Comparison of ENCODE assay signal across 15 cellular contexts in the genomic region with DNA sequence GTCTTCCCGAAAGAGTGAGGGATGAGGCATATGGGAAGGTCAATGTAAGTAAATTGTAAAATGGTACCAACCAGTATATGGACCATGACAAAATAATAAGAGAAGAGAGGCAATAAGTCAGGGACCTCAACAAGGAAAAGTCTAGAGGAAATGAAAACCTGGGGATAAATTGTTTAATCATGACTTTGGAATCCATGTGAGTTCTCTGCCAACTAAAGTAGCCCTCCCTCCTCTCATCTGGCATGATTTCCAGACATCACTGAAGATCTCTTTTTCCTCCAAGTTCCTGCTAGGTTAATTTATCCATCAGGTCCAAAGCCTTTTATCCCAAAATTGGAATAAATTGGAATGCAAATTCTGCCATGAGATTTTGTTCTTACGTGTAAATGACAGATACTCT.
DNase-seq lines count a peak whose midpoint lies in the region; TF ChIP-seq lines count a peak whose summit lies in the region.
"Had no signal": no experiment of that assay in that cellular context is flagged by ENCODE, and none has a peak within 500 bp of the region (broad histone marks: within the 10 kb centered on the region; RNA-seq: fewer than 3 reads in every experiment).

No MANE protein-coding gene starts in this region.

- H3K27me3 ChIP-seq in brain microvascular endothelial cell (replicated peaks) = no peaks in the 10 kb centered on the region
- H3K27me3 ChIP-seq: MG63 had no signal

- in situ Hi-C loops in brain microvascular endothelial cell (cut with HindIII; ENCODE audit: low pct_ligation_motif_present, low sequenced_read_pairs) = no loop called here

- TF ChIP-seq POLR2A in erythroblast (IDR thresholded peaks at IDR 0.05; ENCODE audit: low read length) = no peak

- no peak overlapping the region for H3K27ac ChIP-seq in brain microvascular endothelial cell

- no peak for TF ChIP-seq CTCF in brain microvascular endothelial cell (IDR thresholded peaks at IDR 0.05; ENCODE audit: low read depth, low read length, missing control alignments)
- no peak for TF ChIP-seq CTCF in fibroblast of pulmonary artery (IDR thresholded peaks at IDR 0.05; ENCODE audit: low read length, missing control alignments)

- H3K4me3 ChIP-seq in brain microvascular endothelial cell (ENCODE audit: low read depth, low read length) = no peak overlapping the region
- H3K4me3 ChIP-seq in fibroblast of pulmonary artery (replicated peaks; ENCODE audit: low read depth, low read length) = no peak overlapping the region
- H3K4me3 ChIP-seq: MG63 had no signal

- no peaks in the 10 kb centered on the region for H3K36me3 ChIP-seq in brain microvascular endothelial cell (replicated peaks)
- H3K36me3 ChIP-seq: MG63 had no signal

- peak; percentile 68 for DNase-seq in A172 (ENCODE audit: low spot score)
- peak; percentile 83 for DNase-seq in NCI-H446 treated with DMSO at 0.1 percent for 48 hours (lab: John Stamatoyannopoulos, UW)
- DNase-seq in brain microvascular endothelial cell = peak; percentile 10
- DNase-seq in fibroblast of pulmonary artery (ENCODE audit: low read depth) = peak; percentile 16
- DNase-seq in DMS53 (lab: John Stamatoyannopoulos, UW) = no peak
- DNase-seq in erythroblast (lab: John Stamatoyannopoulos, UW) = no peak
- no peak for DNase-seq in NK-92 (lab: John Stamatoyannopoulos, UW; ENCODE audit: unreplicated experiment)
- DNase-seq in NOMO-1 (lab: John Stamatoyannopoulos, UW; ENCODE audit: unreplicated experiment in 2 of 2) = no peak
- DNase-seq: C1 segment of cervical spinal cord, MG63, NCI-H1092, NCI-H146, NCI-H2081 treated with DMSO at 0.1 percent for 48 hours, NCI-H524, SIG-M5 had no signal

Comparison
In these comparisons a context has a peak if more than half of its experiments do, and no peak if none do; other contexts are left out.
1. DNase-seq: peak in A172 (single experiment), NCI-H446 treated with DMSO at 0.1 percent for 48 hours (single experiment), brain microvascular endothelial cell (single experiment) and fibroblast of pulmonary artery (single experiment); none in DMS53 (single experiment), erythroblast (0 of 2), NK-92 (single experiment) and NOMO-1 (0 of 2).